8 cellular contexts compared by ENCODE assay signal in genomic region chr11:124673333-124674167, GRCh38. TPM values are rescaled to one million over a fixed set of nuclear protein-coding genes. Genes with fewer than 3 reads are reported as not detected.
DNase-seq lines count a peak whose midpoint lies in the region; ATAC-seq and TF ChIP-seq lines count a peak whose summit lies in the region.

SIAE (minus strand) TSS chr11:124673739; CDS start chr11:124673708, 31 bp downstream.
SPA17 (plus strand) TSS chr11:124673904; CDS start chr11:124675265, 1,361 bp downstream.

- H3K4me1 ChIP-seq in Panc1 (ENCODE audit: control insufficient read depth, insufficient read depth, low read length) (peaks cover 13% of the 10 kb centered on the region), mucosa of stomach (ENCODE audit: control insufficient read depth, insufficient read depth, low read length) (peaks cover 20% of the 10 kb centered on the region)

- H3K27me3 Mint-ChIP-seq in activated T-cell treated with anti-CD3 and anti-CD28 coated beads, Interleukin-2, amount 50 U/mL, for 72 hours (ENCODE audit: low read depth) = no peaks in the 10 kb centered on the region

- DNase-seq in DMS114 treated with DMSO at 0.1 percent for 48 hours (lab: John Stamatoyannopoulos, UW; ENCODE audit: unreplicated experiment) (peak; percentile 72), HuH-7.5 (ENCODE audit: low spot score) (peak; percentile 72), Panc1 (ENCODE audit: low read depth, low spot score) (peak; percentile 81)
- peak; percentile 89 to 92 for DNase-seq in activated T-cell treated with anti-CD3 and anti-CD28 coated beads, Interleukin-2, amount 50 U/mL, for 72 hours
- DNase-seq in stimulated activated CD8-positive, alpha-beta memory T cell treated with anti-CD3 and anti-CD28 coated beads, Interleukin-4, amount 100 ng/mL, for 48 hours = peak; percentile 95

- BruUV-seq in Panc1 (replicated peaks; lab: Mats Ljungman, UMichigan) = TSS peak; percentile 73

- intact Hi-C loops in Panc1 (cut with micrococcal nuclease; ENCODE audit: unreplicated experiment) = no loop called here

- no peaks in the 10 kb centered on the region for H3K27me3 ChIP-seq in Panc1 (ENCODE audit: control insufficient read depth, insufficient read depth, low read length)
- no peaks in the 10 kb centered on the region for H3K27me3 ChIP-seq in mucosa of stomach (ENCODE audit: control insufficient read depth, insufficient read depth, low read length)

- peak within 1 kb of the TSS; percentile 87 to 92 for H3K4me3 Mint-ChIP-seq in activated T-cell treated with anti-CD3 and anti-CD28 coated beads, Interleukin-2, amount 50 U/mL, for 72 hours

- H3K4me1 Mint-ChIP-seq in activated T-cell treated with anti-CD3 and anti-CD28 coated beads, Interleukin-2, amount 50 U/mL, for 72 hours (ENCODE audit: low read depth) = peaks cover 34% of the 10 kb centered on the region

- H3K27ac Mint-ChIP-seq in activated T-cell treated with anti-CD3 and anti-CD28 coated beads, Interleukin-2, amount 50 U/mL, for 72 hours = peak within 1 kb of the TSS; percentile 98

- H3K9me3 Mint-ChIP-seq in activated T-cell treated with anti-CD3 and anti-CD28 coated beads, Interleukin-2, amount 50 U/mL, for 72 hours = peaks cover 0 to 1% of the 10 kb centered on the region in 2 donors

- no peaks in the 10 kb centered on the region for H3K9me3 ChIP-seq in Panc1 (ENCODE audit: control insufficient read depth, insufficient read depth, low read depth, low read length)
- no peaks in the 10 kb centered on the region for H3K9me3 ChIP-seq in mucosa of stomach (ENCODE audit: control insufficient read depth, low read length)

- POLR2A ChIA-PET in Panc1 (lab: Charles Lee) = interaction anchor here (0.6 to 0.9 kb wide), 6 partner anchors 24 to 602 kb away, joined by 3 to 15 read pairs (median 4); partner anchors contain the start of gene NRGN

- ATAC-seq in GM21526 (IDR thresholded peaks at IDR 0.05; ENCODE audit: low FRiP score, unreplicated experiment) (peak; percentile 88), Panc1 (peak; percentile 97), esophagus mucosa (peak; percentile 99)
- ATAC-seq in activated T-cell treated with anti-CD3 and anti-CD28 coated beads, Interleukin-2, amount 50 U/mL, for 72 hours (replicated peaks in 1 of 2) = peak; percentile 93 to 94

- peak within 1 kb of the TSS; percentile 93 for H3K27ac ChIP-seq in Panc1 (ENCODE audit: low read length)

- in situ Hi-C loops in Panc1 (cut with HindIII; ENCODE audit: low pct_unique_long_range_greater_than_20kb, low sequenced_read_pairs) = no loop called here

- H3K36me3 Mint-ChIP-seq in activated T-cell treated with anti-CD3 and anti-CD28 coated beads, Interleukin-2, amount 50 U/mL, for 72 hours (ENCODE audit: insufficient read depth in 2 of 2) = peaks cover 0 to 3% of the 10 kb centered on the region in 2 donors

- H3K9ac ChIP-seq in mucosa of stomach (ENCODE audit: low read length) = peak within 1 kb of the TSS; percentile 88

- peak within 1 kb of the TSS; percentile 67 to 75 for H3K4me3 ChIP-seq in Panc1 (ENCODE audit: low read depth in 2 of 2, low read length in 2 of 2)
- H3K4me3 ChIP-seq in mucosa of stomach (ENCODE audit: low read length) = peak within 1 kb of the TSS; percentile 51

- TF ChIP-seq CTCF in Panc1 (IDR thresholded peaks at IDR 0.05) = no peak

- H3K36me3 ChIP-seq in Panc1 (ENCODE audit: control insufficient read depth, insufficient read depth, low read length) (no peaks in the 10 kb centered on the region), mucosa of stomach (ENCODE audit: control insufficient read depth, insufficient read depth, low read length) (no peaks in the 10 kb centered on the region)

- CTCF ChIA-PET in Panc1 (lab: Charles Lee) = interaction anchor here (0.5 to 1.6 kb wide), 4 partner anchors 120 to 1242 kb away, joined by 3 to 8 read pairs (median 4); partner anchors contain the start of genes MSANTD2 and ROBO3

RNA-seq across cellular contexts. Expression of gene SIAE, which starts in this region (rescaled TPM):
- total RNA-seq in Panc1 (2021; ENCODE audit: unreplicated experiment) (14.9 TPM), esophagus mucosa (28.3 TPM)
- 9.7 TPM for polyA plus RNA-seq in Panc1 (2012; ENCODE audit: insufficient read length)
- total RNA-seq in activated T-cell treated with anti-CD3 and anti-CD28 coated beads, Interleukin-2, amount 50 U/mL, for 72 hours = 10 to 100 TPM in 1 of 2 donors, 1 to 10 TPM in 1; 8.4 to 12.0 TPM

RNA-seq across cellular contexts. Expression of gene SPA17, which starts in this region (rescaled TPM):
- total RNA-seq in Panc1 (2021; ENCODE audit: unreplicated experiment) (10.1 TPM), esophagus mucosa (6.8 TPM)
- polyA plus RNA-seq in Panc1 (2012; ENCODE audit: insufficient read length) = 5.1 TPM
- total RNA-seq in activated T-cell treated with anti-CD3 and anti-CD28 coated beads, Interleukin-2, amount 50 U/mL, for 72 hours = 1 to 10 TPM; 2.5 to 2.6 TPM

Comparison
In these comparisons a context has a peak if more than half of its experiments do, and no peak if none do; other contexts are left out.
1. Peak in every context shown above with its lines: DNase-seq, ATAC-seq, H3K4me3 ChIP-seq and H3K27ac ChIP-seq.